Comparison of ENCODE assay signal across 24 cellular contexts in genomic region chr3:74420538-74421128, GRCh38.
"Had no signal": no experiment of that assay in that cellular context is flagged by ENCODE, and none has a peak within 500 bp of the region (broad histone marks: within the 10 kb centered on the region; RNA-seq: fewer than 3 reads in every experiment).

No MANE protein-coding gene starts in this region.

- H3K4me1 ChIP-seq: prostate gland, right atrium auricular region had no signal

- H3K27ac ChIP-seq: neutrophil, prostate gland, right atrium auricular region had no signal

- H3K36me3 Mint-ChIP-seq: immature natural killer cell; memory B cell; naive B cell; natural killer cell treated with Interleukin-12 subunit alpha and Interleukin-12 subunit beta and Interleukin-15 and Interleukin-18, amount 100 ng/mL, for 72 hours; type B pancreatic cell had no signal

- H3K9me3 Mint-ChIP-seq: neural crest cell, type B pancreatic cell had no signal

- H3K27me3 Mint-ChIP-seq: memory B cell; naive B cell; natural killer cell treated with Interleukin-12 subunit alpha and Interleukin-12 subunit beta and Interleukin-15 and Interleukin-18, amount 100 ng/mL, for 72 hours; stimulated activated naive CD8-positive, alpha-beta T cell treated with anti-CD3 and anti-CD28 coated beads, Interleukin-15, amount 100 ng/mL, for 72 hours; type B pancreatic cell had no signal

- H3K4me2 ChIP-seq: smooth muscle cell had no signal

- H3K4me3 ChIP-seq: dorsolateral prefrontal cortex, lung, mucosa of descending colon, prostate gland, right atrium auricular region, smooth muscle cell, tibial artery had no signal

- H3K9me3 ChIP-seq: mucosa of descending colon, neutrophil, prostate gland, right atrium auricular region, tibial artery had no signal

- H3K4me3 Mint-ChIP-seq: immature natural killer cell; memory B cell; naive B cell; natural killer cell treated with Interleukin-12 subunit alpha and Interleukin-12 subunit beta and Interleukin-15 and Interleukin-18, amount 100 ng/mL, for 72 hours; neural crest cell; stimulated activated naive CD8-positive, alpha-beta T cell treated with anti-CD3 and anti-CD28 coated beads, Interleukin-15, amount 100 ng/mL, for 72 hours; type B pancreatic cell had no signal

- DNase-seq: effector CD4-positive, alpha-beta T cell; hypothalamus; immature natural killer cell; mucosa of descending colon; naive B cell; stimulated activated CD4-positive, alpha-beta T cell treated with anti-CD3 and anti-CD28 coated beads, Interleukin-12 subunit alpha, Interleukin-12 subunit beta, amount 100 ng/mL, for 4 hours; stimulated activated CD4-positive, alpha-beta T cell treated with anti-CD3 and anti-CD28 coated beads, Interleukin-1b, Interleukin-23, amount 100 ng/mL, for 48 hours; stimulated activated CD4-positive, alpha-beta T cell treated with anti-CD3 and anti-CD28 coated beads, Interleukin-4, amount 100 ng/mL, for 1 hour; stimulated activated CD8-positive, alpha-beta memory T cell treated with anti-CD3 and anti-CD28 coated beads, Interleukin-4, amount 100 ng/mL, for 48 hours; stimulated activated naive CD4-positive, alpha-beta T cell; stimulated activated naive CD8-positive, alpha-beta T cell treated with anti-CD3 and anti-CD28 coated beads, Interleukin-15, amount 100 ng/mL, for 72 hours; tibial artery had no signal

- H3K36me3 ChIP-seq: neutrophil, prostate gland, right atrium auricular region, tibial artery had no signal

- ATAC-seq: left lobe of liver; mucosa of descending colon; natural killer cell treated with Interleukin-12 subunit alpha and Interleukin-12 subunit beta and Interleukin-15 and Interleukin-18, amount 100 ng/mL, for 72 hours; sciatic nerve; stimulated activated naive CD8-positive, alpha-beta T cell treated with anti-CD3 and anti-CD28 coated beads, Interleukin-15, amount 100 ng/mL, for 72 hours had no signal

- H3K27ac Mint-ChIP-seq: immature natural killer cell; memory B cell; naive B cell; natural killer cell treated with Interleukin-12 subunit alpha and Interleukin-12 subunit beta and Interleukin-15 and Interleukin-18, amount 100 ng/mL, for 72 hours; stimulated activated naive CD8-positive, alpha-beta T cell treated with anti-CD3 and anti-CD28 coated beads, Interleukin-15, amount 100 ng/mL, for 72 hours; type B pancreatic cell had no signal

- H3K4me1 Mint-ChIP-seq: immature natural killer cell; memory B cell; naive B cell; neural crest cell; stimulated activated naive CD8-positive, alpha-beta T cell treated with anti-CD3 and anti-CD28 coated beads, Interleukin-15, amount 100 ng/mL, for 72 hours had no signal

- H3K27me3 ChIP-seq: dorsolateral prefrontal cortex, neutrophil, right atrium auricular region, tibial artery had no signal
